In genomic region chr6:146770275-146770964, GRCh38 we compare ENCODE assay signal across 9 cellular contexts.
DNase-seq lines count a peak whose midpoint lies in the region; ATAC-seq and TF ChIP-seq lines count a peak whose summit lies in the region.
"Had no signal": no experiment of that assay in that cellular context is flagged by ENCODE, and none has a peak within 500 bp of the region (broad histone marks: within the 10 kb centered on the region; RNA-seq: fewer than 3 reads in every experiment).

No MANE protein-coding gene starts in this region.

- no peaks in the 10 kb centered on the region for H3K36me3 Mint-ChIP-seq in activated naive CD8-positive, alpha-beta T cell treated with anti-CD3 and anti-CD28 coated beads for 36 hours

- no peaks in the 10 kb centered on the region for H3K27me3 ChIP-seq in HL-60 (ENCODE audit: insufficient read depth, poor library complexity, severe bottlenecking)
- no peaks in the 10 kb centered on the region for H3K27me3 ChIP-seq in neutrophil

- H3K4me1 Mint-ChIP-seq in activated naive CD8-positive, alpha-beta T cell treated with anti-CD3 and anti-CD28 coated beads for 36 hours: peaks cover 21% of the 10 kb centered on the region

- H3K27ac Mint-ChIP-seq in activated naive CD8-positive, alpha-beta T cell treated with anti-CD3 and anti-CD28 coated beads for 36 hours: no peak overlapping the region

- H3K4me1 ChIP-seq in neutrophil (ENCODE audit: control insufficient read depth in 1 of 2, insufficient read depth in 1 of 2, low read depth in 1 of 2, low read length in 1 of 2): peaks cover 38 to 46% of the 10 kb centered on the region in 2 experiments

- H3K9me3 Mint-ChIP-seq in activated naive CD8-positive, alpha-beta T cell treated with anti-CD3 and anti-CD28 coated beads for 36 hours: no peaks in the 10 kb centered on the region

- no peaks in the 10 kb centered on the region for H3K9me3 ChIP-seq in neutrophil

- H3K36me3 ChIP-seq in neutrophil: no peaks in the 10 kb centered on the region

- DNase-seq in HL-60 (ENCODE audit: low read depth in 1 of 2, low spot score in 1 of 2): peak in 1 of 2 experiments; percentile 7
- no peak for DNase-seq in activated naive CD8-positive, alpha-beta T cell treated with anti-CD3 and anti-CD28 coated beads for 36 hours
- DNase-seq in SIG-M5 (lab: John Stamatoyannopoulos, UW): no peak
- no peak for DNase-seq in HUDEP-2 (lab: John Stamatoyannopoulos, UW; ENCODE audit: unreplicated experiment in 76 of 76)
- no peak for DNase-seq in effector CD8-positive, alpha-beta T cell (lab: John Stamatoyannopoulos, UW)
- DNase-seq: hippocampal formation had no signal

- no peak overlapping the region for H3K4me3 ChIP-seq in HL-60 (replicated peaks; ENCODE audit: insufficient read depth, low read length)
- H3K4me3 ChIP-seq in neutrophil (ENCODE audit: low read depth in 1 of 2, low read length in 1 of 2): peak overlapping the region; percentile 58 to 65
- H3K4me3 ChIP-seq: smooth muscle cell had no signal

- H3K4me3 Mint-ChIP-seq in activated naive CD8-positive, alpha-beta T cell treated with anti-CD3 and anti-CD28 coated beads for 36 hours: peak overlapping the region; percentile 51

- TF ChIP-seq CTCF in HL-60 (IDR thresholded peaks at IDR 0.05; ENCODE audit: insufficient read depth, low read length) (no peak), neutrophil (IDR thresholded peaks at IDR 0.05) (no peak)

- H3K27me3 Mint-ChIP-seq in activated naive CD8-positive, alpha-beta T cell treated with anti-CD3 and anti-CD28 coated beads for 36 hours: no peaks in the 10 kb centered on the region

- peak; percentile 33 for ATAC-seq in GM18511 (IDR thresholded peaks at IDR 0.05; ENCODE audit: unreplicated experiment)

- H3K27ac ChIP-seq in HL-60 (replicated peaks) (peak overlapping the region; percentile 81), neutrophil (peak overlapping the region; percentile 84)
